Comparison of ENCODE assay signal across 15 cellular contexts in genomic region chr3:42749025-42749752, GRCh38. TPM values are rescaled to one million over a fixed set of nuclear protein-coding genes. Genes with fewer than 3 reads are reported as not detected.
DNase-seq lines count a peak whose midpoint lies in the region; ATAC-seq and TF ChIP-seq lines count a peak whose summit lies in the region.
"Had no signal": no experiment of that assay in that cellular context is flagged by ENCODE, and none has a peak within 500 bp of the region (broad histone marks: within the 10 kb centered on the region; RNA-seq: fewer than 3 reads in every experiment).

No MANE protein-coding gene starts in this region.

- H3K9me3 ChIP-seq in hepatocyte (ENCODE audit: low read depth) (no peaks in the 10 kb centered on the region), Caco-2 (no peaks in the 10 kb centered on the region)

- ATAC-seq in WTC11 (no peak), GM18868 (IDR thresholded peaks at IDR 0.05; ENCODE audit: unreplicated experiment) (no peak), GM21381 (IDR thresholded peaks at IDR 0.05; ENCODE audit: unreplicated experiment) (no peak)

- H3K4me3 ChIP-seq in hepatocyte: no peak overlapping the region
- no peak overlapping the region for H3K4me3 ChIP-seq in Caco-2 (ENCODE audit: low read depth, low read length)

- H3K4me1 ChIP-seq in hepatocyte (ENCODE audit: insufficient read depth) (peaks cover 23% of the 10 kb centered on the region), Caco-2 (no peaks in the 10 kb centered on the region)

- H4K20me1 ChIP-seq in hepatocyte (ENCODE audit: insufficient read depth, poor library complexity, severe bottlenecking): no peaks in the 10 kb centered on the region

- H3K27ac ChIP-seq in hepatocyte: peak overlapping the region; percentile 2

- H3K4me3 Mint-ChIP-seq in T-helper 1 cell treated with Interleukin-12 subunit alpha and Interleukin-12 subunit beta and Interleukin-4 antibody, amounts not matched to agents 30 μg/mL and 1 μg/mL, for 36 hours: no peak overlapping the region
- H3K4me3 Mint-ChIP-seq in WTC11 (no peak overlapping the region), Caco-2 (ENCODE audit: unreplicated experiment) (no peak overlapping the region)

- H2AFZ ChIP-seq in hepatocyte: no peak overlapping the region

- H3K36me3 Mint-ChIP-seq in T-helper 1 cell treated with Interleukin-12 subunit alpha and Interleukin-12 subunit beta and Interleukin-4 antibody, amounts not matched to agents 30 μg/mL and 1 μg/mL, for 36 hours (ENCODE audit: low read depth): no peaks in the 10 kb centered on the region
- H3K36me3 Mint-ChIP-seq in WTC11 (no peaks in the 10 kb centered on the region), Caco-2 (ENCODE audit: insufficient read depth, unreplicated experiment) (no peaks in the 10 kb centered on the region)

- no peaks in the 10 kb centered on the region for H3K9me3 Mint-ChIP-seq in T-helper 1 cell treated with Interleukin-12 subunit alpha and Interleukin-12 subunit beta and Interleukin-4 antibody, amounts not matched to agents 30 μg/mL and 1 μg/mL, for 36 hours
- H3K9me3 Mint-ChIP-seq in WTC11 (no peaks in the 10 kb centered on the region), Caco-2 (ENCODE audit: unreplicated experiment) (no peaks in the 10 kb centered on the region)
- H3K9me3 Mint-ChIP-seq: activated T-helper 2 cell treated with anti-CD3 and anti-CD28 coated beads, Interferon-gamma antibody, Interleukin-2, Interleukin-4, amounts not matched to agents 10 μg/mL and 5 μg/mL and 100 μg/mL, durations not matched to agents 14 hours and 24 hours and 36 hours had no signal

- H3K27me3 Mint-ChIP-seq in T-helper 1 cell treated with Interleukin-12 subunit alpha and Interleukin-12 subunit beta and Interleukin-4 antibody, amounts not matched to agents 30 μg/mL and 1 μg/mL, for 36 hours (ENCODE audit: low read depth): peaks cover 7% of the 10 kb centered on the region
- H3K27me3 Mint-ChIP-seq in WTC11 (ENCODE audit: low read depth): no peaks in the 10 kb centered on the region; the same call in 1 of the 2 replicates
- H3K27me3 Mint-ChIP-seq in Caco-2 (ENCODE audit: insufficient read depth, unreplicated experiment): no peaks in the 10 kb centered on the region
- H3K27me3 Mint-ChIP-seq: progenitor cell of endocrine pancreas had no signal

- no peak for DNase-seq in T-helper 1 cell
- no peak for DNase-seq in WTC11 (ENCODE audit: low spot score)
- no peak for DNase-seq in hepatocyte (ENCODE audit: low spot score)
- DNase-seq in stimulated activated CD8-positive, alpha-beta memory T cell treated with anti-CD3 and anti-CD28 coated beads, Interleukin-4, amount 100 ng/mL, for 48 hours: peak; percentile 17
- DNase-seq in Caco-2: no peak
- DNase-seq: DMS79 treated with DMSO at 0.1 percent for 48 hours, kidney glomerular epithelial cell, NCI-H446 treated with DMSO at 0.1 percent for 48 hours had no signal

- peaks cover 18% of the 10 kb centered on the region for H3K4me1 Mint-ChIP-seq in T-helper 1 cell treated with Interleukin-12 subunit alpha and Interleukin-12 subunit beta and Interleukin-4 antibody, amounts not matched to agents 30 μg/mL and 1 μg/mL, for 36 hours (ENCODE audit: low read depth)
- H3K4me1 Mint-ChIP-seq in WTC11 (peaks cover 22% of the 10 kb centered on the region), Caco-2 (ENCODE audit: low read depth, unreplicated experiment) (no peaks in the 10 kb centered on the region)

- no peaks in the 10 kb centered on the region for H3K27me3 ChIP-seq in hepatocyte
- H3K27me3 ChIP-seq in Caco-2 (replicated peaks; ENCODE audit: control insufficient read depth, insufficient read depth, low read length): no peaks in the 10 kb centered on the region

- no peaks in the 10 kb centered on the region for H3K79me2 ChIP-seq in hepatocyte

- H3K36me3 ChIP-seq in hepatocyte (replicated peaks; ENCODE audit: insufficient read depth, low read depth) (no peaks in the 10 kb centered on the region), Caco-2 (ENCODE audit: control insufficient read depth, insufficient read depth, low read length) (no peaks in the 10 kb centered on the region)

- H3K9me2 ChIP-seq in hepatocyte (replicated peaks; ENCODE audit: insufficient read depth): no peaks in the 10 kb centered on the region

- WGBS in hepatocyte (ENCODE audit: low lambda C conversion rate, missing lambda C conversion rate): 87% methylated on average over 10 of the region's 10 CpGs

- intact Hi-C loops in Caco-2 (cut with micrococcal nuclease; ENCODE audit: unreplicated experiment): no loop called here

- BruUV-seq in Caco-2 (replicated peaks; lab: Mats Ljungman, UMichigan): no TSS peak

- H3K27ac Mint-ChIP-seq in T-helper 1 cell treated with Interleukin-12 subunit alpha and Interleukin-12 subunit beta and Interleukin-4 antibody, amounts not matched to agents 30 μg/mL and 1 μg/mL, for 36 hours: peak overlapping the region; percentile 59
- H3K27ac Mint-ChIP-seq in WTC11 (no peak overlapping the region), Caco-2 (ENCODE audit: unreplicated experiment) (no peak overlapping the region)
- H3K27ac Mint-ChIP-seq: activated T-helper 2 cell treated with anti-CD3 and anti-CD28 coated beads, Interferon-gamma antibody, Interleukin-2, Interleukin-4, amounts not matched to agents 10 μg/mL and 5 μg/mL and 100 μg/mL, durations not matched to agents 14 hours and 24 hours and 36 hours; progenitor cell of endocrine pancreas had no signal

- H3K4me2 ChIP-seq in hepatocyte: no peak overlapping the region

- POLR2A ChIA-PET in WTC11 (lab: Charles Lee) (interaction anchor here (0.8 to 1.4 kb wide), 3 partner anchors 55 to 101 kb away, joined by 3 read pairs; no protein-coding TSS in a partner anchor), Caco-2 (lab: Charles Lee) (no interaction called here)

- CTCF ChIA-PET in WTC11 (lab: Charles Lee) (interaction anchor here (0.7 to 2.2 kb wide), 38 partner anchors 9 to 519 kb away, joined by 3 to 32 read pairs (median 6); partner anchors contain the start of genes HHATL, SEC22C, SS18L2 and ZBTB47), Caco-2 (lab: Charles Lee) (interaction anchor here (0.6 to 1.4 kb wide), 3 partner anchors 90 to 172 kb away, joined by 3 to 5 read pairs (median 4); partner anchors contain the start of gene SEC22C)

- TF ChIP-seq CTCF in WTC11 (IDR thresholded peaks at IDR 0.05): no peak
- TF ChIP-seq CTCF in hepatocyte (IDR thresholded peaks at IDR 0.05; ENCODE audit: poor library complexity): no peak
- no peak for TF ChIP-seq CTCF in Caco-2 (IDR thresholded peaks at IDR 0.05; ENCODE audit: insufficient read depth in 1 of 2, low read depth in 1 of 2, low read length in 1 of 2, severe bottlenecking in 1 of 2, unreplicated experiment in 1 of 2)

TF ChIP-seq in WTC11, 78 proteins besides CTCF, POLR2A, EP300 and RAD21:
- TF ChIP-seq GABPB1 (CRISPR knock-in tag; IDR thresholded peaks at IDR 0.05) (no peak), ZNF121 (CRISPR knock-in tag; IDR thresholded peaks at IDR 0.05) (0 out of 2 replicates have a peak, but pooled peaks have one; percentile 38)

RNA-seq across cellular contexts. Expression of gene CCDC13, which starts 23.9 kb away (rescaled TPM):
- 0.79 TPM in 1 of 3 replicates, not detected in the others for total RNA-seq in WTC11 (2021)
- 0.63 TPM in 1 of 2 replicates, not detected in the other for total RNA-seq in hepatocyte
- 2.1 TPM in 1 of 2 replicates, not detected in the other for polyA plus RNA-seq in hepatocyte
- total RNA-seq in Caco-2 (2022): 0.82 and 1.4 TPM in 2 replicates
- total RNA-seq: activated T-helper 2 cell treated with anti-CD3 and anti-CD28 coated beads, Interferon-gamma antibody, Interleukin-2, Interleukin-4, amounts not matched to agents 10 μg/mL and 5 μg/mL and 100 μg/mL, durations not matched to agents 14 hours and 24 hours and 36 hours had no signal

RNA-seq across cellular contexts. Expression of gene HHATL, which starts 46.6 kb away (rescaled TPM):
- total RNA-seq in WTC11 (2021) (0.21 to 0.92 TPM (median 0.60 TPM) in 3 replicates), hepatocyte (not detected in 2 replicates), Caco-2 (2022) (not detected in 2 replicates)
- polyA plus RNA-seq in hepatocyte: not detected in 2 replicates
- total RNA-seq: activated T-helper 2 cell treated with anti-CD3 and anti-CD28 coated beads, Interferon-gamma antibody, Interleukin-2, Interleukin-4, amounts not matched to agents 10 μg/mL and 5 μg/mL and 100 μg/mL, durations not matched to agents 14 hours and 24 hours and 36 hours; aorta; progenitor cell of endocrine pancreas; SK-MEL-5 had no signal

RNA-seq across cellular contexts. Expression of gene HIGD1A, which starts 55.1 kb away (rescaled TPM):
- 74.6 to 80.7 TPM (median 76.2 TPM) in 3 replicates for total RNA-seq in WTC11 (2021)
- total RNA-seq in hepatocyte: 252 and 266 TPM in 2 replicates
- 212 and 218 TPM in 2 replicates for polyA plus RNA-seq in hepatocyte
- total RNA-seq in Caco-2 (2022): 108 and 112 TPM in 2 replicates
